Comparison of ENCODE assay signal across 9 cellular contexts in the genomic region with DNA sequence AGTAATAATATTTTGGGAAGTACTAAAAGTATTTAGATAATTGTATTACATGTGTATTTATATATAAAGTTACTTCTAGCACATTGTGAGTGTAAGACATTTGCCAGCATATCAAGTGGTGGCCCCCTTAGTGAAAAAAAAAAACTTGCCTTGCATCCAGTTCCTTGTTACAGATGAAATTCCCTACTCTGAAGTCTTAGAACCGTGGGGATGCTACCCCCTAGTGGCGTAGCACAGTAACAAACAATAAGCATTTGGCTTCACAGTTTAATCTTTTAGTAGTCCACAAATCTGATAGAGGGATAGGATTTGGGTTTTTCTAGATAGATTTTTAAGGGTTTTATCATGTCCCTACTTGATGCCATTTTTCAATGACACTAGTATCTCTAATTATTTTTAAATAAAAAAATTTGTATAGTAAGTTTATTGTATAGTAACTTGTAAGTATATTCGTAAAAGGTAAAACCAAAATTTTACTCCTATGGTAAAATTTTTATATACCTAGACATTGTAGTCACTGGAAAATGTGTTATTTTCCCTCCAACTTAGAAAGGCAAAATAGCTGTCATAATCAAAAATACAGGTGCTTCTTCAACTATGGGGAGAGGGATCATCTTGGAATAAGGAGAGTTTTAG.
DNase-seq lines count a peak whose midpoint lies in the region; ATAC-seq and TF ChIP-seq lines count a peak whose summit lies in the region.
"Had no signal": no experiment of that assay in that cellular context is flagged by ENCODE, and none has a peak within 500 bp of the region (broad histone marks: within the 10 kb centered on the region; RNA-seq: fewer than 3 reads in every experiment).

No MANE protein-coding gene starts in this region.

- no peak overlapping the region for H3K4me3 ChIP-seq in WI38 (ENCODE audit: low read depth, low read length)
- H3K4me3 ChIP-seq: BLaER1 treated with 17β-estradiol and CSF1 and Interleukin-3, amounts not matched to agents 10 nM and 100 nM had no signal

- DNase-seq in activated gamma-delta T cell treated with Interleukin-2 at 50 U/mL for 16 hours: peak; percentile 72
- no peak for DNase-seq in activated gamma-delta T cell (lab: John Stamatoyannopoulos, UW)
- peak; percentile 31 for DNase-seq in NCI-H226
- peak; percentile 64 for DNase-seq in central memory CD4-positive, alpha-beta T cell
- peak; percentile 76 for DNase-seq in kidney tubule cell (ENCODE audit: low spot score)
- DNase-seq in stimulated activated CD4-positive, alpha-beta T cell treated with anti-CD3 and anti-CD28 coated beads, Interleukin-4, amount 100 ng/mL, for 24 hours: peak; percentile 69

- ATAC-seq in HG03139 (IDR thresholded peaks at IDR 0.05; ENCODE audit: unreplicated experiment): peak; percentile 71

- TF ChIP-seq CTCF in WI38 (IDR thresholded peaks at IDR 0.05; ENCODE audit: low read depth, low read length): peak; percentile 63
